2 cellular contexts compared by ENCODE assay signal in genomic region chr11:82864268-82864667, GRCh38.
A peak's percentile ranks its signal among the peaks of the same experiment; 100 is the strongest.
TF ChIP-seq lines count a peak whose summit lies in the region.

No MANE protein-coding gene starts in this region.

TF ChIP-seq in SK-N-SH, 30 proteins besides CTCF, POLR2A, EP300 and RAD21:
- TF ChIP-seq, protein P1, sequence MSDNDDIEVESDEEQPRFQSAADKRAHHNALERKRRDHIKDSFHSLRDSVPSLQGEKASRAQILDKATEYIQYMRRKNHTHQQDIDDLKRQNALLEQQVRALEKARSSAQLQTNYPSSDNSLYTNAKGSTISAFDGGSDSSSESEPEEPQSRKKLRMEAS (IDR thresholded peaks at IDR 0.05; ENCODE audit: low read depth), result 0 out of 2 replicates have a peak, but pooled peaks have one; percentile 43
- TF ChIP-seq POLR2AphosphoS5 (IDR thresholded peaks at IDR 0.05; ENCODE audit: low read depth, low read length) (no peak), ELF1 (IDR thresholded peaks at IDR 0.05) (no peak), NFIC (IDR thresholded peaks at IDR 0.05; ENCODE audit: borderline replicate concordance) (no peak), CHD2 (IDR thresholded peaks at IDR 0.05; ENCODE audit: low read length, partially characterized antibody) (no peak), MXI1 (IDR thresholded peaks at IDR 0.05; ENCODE audit: low read depth, low read length) (no peak), ZBTB33 (IDR thresholded peaks at IDR 0.05; ENCODE audit: borderline replicate concordance, low read depth) (no peak), SMC3 (IDR thresholded peaks at IDR 0.05; ENCODE audit: low read depth, low read length) (peak; percentile 93), TAF1 (IDR thresholded peaks at IDR 0.05; ENCODE audit: borderline replicate concordance, low read depth, low read length) (no peak), RXRA (IDR thresholded peaks at IDR 0.05; ENCODE audit: borderline replicate concordance, low read depth) (no peak), MEF2A (IDR thresholded peaks at IDR 0.05; ENCODE audit: borderline replicate concordance, low read depth) (no peak)
- TF ChIP-seq, protein P2, sequence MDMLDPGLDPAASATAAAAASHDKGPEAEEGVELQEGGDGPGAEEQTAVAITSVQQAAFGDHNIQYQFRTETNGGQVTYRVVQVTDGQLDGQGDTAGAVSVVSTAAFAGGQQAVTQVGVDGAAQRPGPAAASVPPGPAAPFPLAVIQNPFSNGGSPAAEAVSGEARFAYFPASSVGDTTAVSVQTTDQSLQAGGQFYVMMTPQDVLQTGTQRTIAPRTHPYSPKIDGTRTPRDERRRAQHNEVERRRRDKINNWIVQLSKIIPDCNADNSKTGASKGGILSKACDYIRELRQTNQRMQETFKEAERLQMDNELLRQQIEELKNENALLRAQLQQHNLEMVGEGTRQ (IDR thresholded peaks at IDR 0.05; ENCODE audit: borderline replicate concordance, low read depth, low read length), result no peak
- TF ChIP-seq, protein P3, sequence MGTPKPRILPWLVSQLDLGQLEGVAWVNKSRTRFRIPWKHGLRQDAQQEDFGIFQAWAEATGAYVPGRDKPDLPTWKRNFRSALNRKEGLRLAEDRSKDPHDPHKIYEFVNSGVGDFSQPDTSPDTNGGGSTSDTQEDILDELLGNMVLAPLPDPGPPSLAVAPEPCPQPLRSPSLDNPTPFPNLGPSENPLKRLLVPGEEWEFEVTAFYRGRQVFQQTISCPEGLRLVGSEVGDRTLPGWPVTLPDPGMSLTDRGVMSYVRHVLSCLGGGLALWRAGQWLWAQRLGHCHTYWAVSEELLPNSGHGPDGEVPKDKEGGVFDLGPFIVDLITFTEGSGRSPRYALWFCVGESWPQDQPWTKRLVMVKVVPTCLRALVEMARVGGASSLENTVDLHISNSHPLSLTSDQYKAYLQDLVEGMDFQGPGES (IDR thresholded peaks at IDR 0.05; ENCODE audit: low read depth, low read length), result no peak
- TF ChIP-seq, protein P4, sequence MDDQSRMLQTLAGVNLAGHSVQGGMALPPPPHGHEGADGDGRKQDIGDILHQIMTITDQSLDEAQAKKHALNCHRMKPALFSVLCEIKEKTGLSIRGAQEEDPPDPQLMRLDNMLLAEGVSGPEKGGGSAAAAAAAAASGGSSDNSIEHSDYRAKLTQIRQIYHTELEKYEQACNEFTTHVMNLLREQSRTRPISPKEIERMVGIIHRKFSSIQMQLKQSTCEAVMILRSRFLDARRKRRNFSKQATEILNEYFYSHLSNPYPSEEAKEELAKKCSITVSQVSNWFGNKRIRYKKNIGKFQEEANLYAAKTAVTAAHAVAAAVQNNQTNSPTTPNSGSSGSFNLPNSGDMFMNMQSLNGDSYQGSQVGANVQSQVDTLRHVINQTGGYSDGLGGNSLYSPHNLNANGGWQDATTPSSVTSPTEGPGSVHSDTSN (IDR thresholded peaks at IDR 0.05), result no peak
TF ChIP-seq in SK-N-SH: peak in this region for 2.

TF ChIP-seq in endothelial cell of umbilical vein, 7 proteins besides CTCF, POLR2A, EP300 and RAD21:
- TF ChIP-seq MYC (IDR thresholded peaks at IDR 0.05; ENCODE audit: low read depth, low read length) (peak; percentile 24), GATA2 (IDR thresholded peaks at IDR 0.05; ENCODE audit: insufficient read depth, insufficient read length, low read depth, low read length) (peak; percentile 75), POLR2AphosphoS5 (IDR thresholded peaks at IDR 0.05; ENCODE audit: insufficient read depth, low read depth, low read length) (no peak), EZH2 (IDR thresholded peaks at IDR 0.05; ENCODE audit: borderline replicate concordance, low read depth, low read length, severe bottlenecking) (no peak), FOS (IDR thresholded peaks at IDR 0.05; ENCODE audit: borderline replicate concordance, insufficient read depth, low read length) (no peak), JUN (IDR thresholded peaks at IDR 0.05; ENCODE audit: borderline replicate concordance, insufficient read depth, insufficient read length, low read depth) (no peak)
- TF ChIP-seq, protein P1 (IDR thresholded peaks at IDR 0.05; ENCODE audit: insufficient read depth, insufficient read length), result peak; percentile 83
TF ChIP-seq in endothelial cell of umbilical vein: peak in this region for 3.
